1 cellular context compared by ENCODE assay signal in the genomic region with DNA sequence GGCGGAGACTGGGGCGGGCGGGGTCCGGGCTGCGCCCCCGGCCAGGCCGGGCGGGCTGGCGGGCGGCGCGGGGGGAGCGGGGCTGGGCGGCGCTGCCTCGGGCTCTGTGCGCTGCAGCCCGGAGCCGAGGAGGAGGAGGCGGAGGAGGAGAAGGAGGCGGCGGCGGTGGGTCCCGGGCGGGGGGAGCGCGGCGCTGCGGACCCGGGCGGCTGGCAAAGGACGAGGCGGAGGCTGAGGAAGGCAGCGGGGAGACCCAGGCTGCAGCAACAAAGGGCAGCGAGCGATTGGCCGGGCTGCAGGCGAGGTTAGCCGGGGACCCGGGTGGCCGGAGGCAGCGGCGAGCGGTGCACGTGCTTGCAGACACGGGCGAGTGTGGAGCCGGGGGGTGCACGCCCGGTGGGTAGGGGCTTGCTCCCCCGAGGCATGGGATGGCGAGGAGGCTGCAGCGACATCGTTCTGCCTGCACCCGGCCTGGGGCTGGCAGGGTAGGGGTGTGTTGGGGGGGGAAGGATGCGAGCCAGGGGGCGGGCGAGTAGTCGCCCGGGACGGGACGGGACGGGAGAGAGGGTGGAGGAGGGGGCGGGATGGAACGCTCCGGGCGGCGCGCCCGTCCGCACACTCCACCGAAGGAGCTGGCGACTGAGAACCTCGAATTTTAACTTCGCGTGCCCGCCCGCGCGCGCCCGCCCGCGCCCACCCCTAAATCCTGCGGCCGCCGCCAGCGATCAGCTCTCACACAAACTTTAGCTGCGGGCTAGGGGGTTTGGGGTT.
TF ChIP-seq lines count a peak whose summit lies in the region.

No MANE protein-coding gene starts in this region.

TF ChIP-seq in HepG2, 621 proteins besides CTCF, POLR2A, EP300 and RAD21 (continued from another document and continues in another):
- TF ChIP-seq, protein P1, sequence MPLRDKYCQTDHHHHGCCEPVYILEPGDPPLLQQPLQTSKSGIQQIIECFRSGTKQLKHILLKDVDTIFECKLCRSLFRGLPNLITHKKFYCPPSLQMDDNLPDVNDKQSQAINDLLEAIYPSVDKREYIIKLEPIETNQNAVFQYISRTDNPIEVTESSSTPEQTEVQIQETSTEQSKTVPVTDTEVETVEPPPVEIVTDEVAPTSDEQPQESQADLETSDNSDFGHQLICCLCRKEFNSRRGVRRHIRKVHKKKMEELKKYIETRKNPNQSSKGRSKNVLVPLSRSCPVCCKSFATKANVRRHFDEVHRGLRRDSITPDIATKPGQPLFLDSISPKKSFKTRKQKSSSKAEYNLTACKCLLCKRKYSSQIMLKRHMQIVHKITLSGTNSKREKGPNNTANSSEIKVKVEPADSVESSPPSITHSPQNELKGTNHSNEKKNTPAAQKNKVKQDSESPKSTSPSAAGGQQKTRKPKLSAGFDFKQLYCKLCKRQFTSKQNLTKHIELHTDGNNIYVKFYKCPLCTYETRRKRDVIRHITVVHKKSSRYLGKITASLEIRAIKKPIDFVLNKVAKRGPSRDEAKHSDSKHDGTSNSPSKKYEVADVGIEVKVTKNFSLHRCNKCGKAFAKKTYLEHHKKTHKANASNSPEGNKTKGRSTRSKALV (CRISPR knock-in tag; IDR thresholded peaks at IDR 0.05) = no peak
- TF ChIP-seq ZNF577 (CRISPR knock-in tag; IDR thresholded peaks at IDR 0.05; ENCODE audit: borderline replicate concordance, low read depth) = no peak
- TF ChIP-seq, protein P2, sequence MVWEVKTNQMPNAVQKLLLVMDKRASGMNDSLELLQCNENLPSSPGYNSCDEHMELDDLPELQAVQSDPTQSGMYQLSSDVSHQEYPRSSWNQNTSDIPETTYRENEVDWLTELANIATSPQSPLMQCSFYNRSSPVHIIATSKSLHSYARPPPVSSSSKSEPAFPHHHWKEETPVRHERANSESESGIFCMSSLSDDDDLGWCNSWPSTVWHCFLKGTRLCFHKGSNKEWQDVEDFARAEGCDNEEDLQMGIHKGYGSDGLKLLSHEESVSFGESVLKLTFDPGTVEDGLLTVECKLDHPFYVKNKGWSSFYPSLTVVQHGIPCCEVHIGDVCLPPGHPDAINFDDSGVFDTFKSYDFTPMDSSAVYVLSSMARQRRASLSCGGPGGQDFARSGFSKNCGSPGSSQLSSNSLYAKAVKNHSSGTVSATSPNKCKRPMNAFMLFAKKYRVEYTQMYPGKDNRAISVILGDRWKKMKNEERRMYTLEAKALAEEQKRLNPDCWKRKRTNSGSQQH (CRISPR knock-in tag; IDR thresholded peaks at IDR 0.05; ENCODE audit: low read depth) = no peak
- 0 out of 2 replicates have a peak, but pooled peaks have one; percentile 16 for TF ChIP-seq ZNF607 (CRISPR knock-in tag; IDR thresholded peaks at IDR 0.05; ENCODE audit: borderline replicate concordance)
- TF ChIP-seq NFE2 (CRISPR knock-in tag; IDR thresholded peaks at IDR 0.05) = no peak
- TF ChIP-seq ZNF33A (CRISPR knock-in tag; IDR thresholded peaks at IDR 0.05; ENCODE audit: borderline replicate concordance) = no peak
- no peak for TF ChIP-seq KDM5B (CRISPR knock-in tag; IDR thresholded peaks at IDR 0.05; ENCODE audit: borderline replicate concordance)
- no peak for TF ChIP-seq SIX1 (CRISPR knock-in tag; IDR thresholded peaks at IDR 0.05; ENCODE audit: borderline replicate concordance)
- TF ChIP-seq, protein P3, sequence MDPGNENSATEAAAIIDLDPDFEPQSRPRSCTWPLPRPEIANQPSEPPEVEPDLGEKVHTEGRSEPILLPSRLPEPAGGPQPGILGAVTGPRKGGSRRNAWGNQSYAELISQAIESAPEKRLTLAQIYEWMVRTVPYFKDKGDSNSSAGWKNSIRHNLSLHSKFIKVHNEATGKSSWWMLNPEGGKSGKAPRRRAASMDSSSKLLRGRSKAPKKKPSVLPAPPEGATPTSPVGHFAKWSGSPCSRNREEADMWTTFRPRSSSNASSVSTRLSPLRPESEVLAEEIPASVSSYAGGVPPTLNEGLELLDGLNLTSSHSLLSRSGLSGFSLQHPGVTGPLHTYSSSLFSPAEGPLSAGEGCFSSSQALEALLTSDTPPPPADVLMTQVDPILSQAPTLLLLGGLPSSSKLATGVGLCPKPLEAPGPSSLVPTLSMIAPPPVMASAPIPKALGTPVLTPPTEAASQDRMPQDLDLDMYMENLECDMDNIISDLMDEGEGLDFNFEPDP (CRISPR knock-in tag; conservative IDR thresholded peaks at IDR 0.05) = no peak
- TF ChIP-seq ZNF44 (CRISPR knock-in tag; IDR thresholded peaks at IDR 0.05) = no peak
- no peak for TF ChIP-seq CREB1 (IDR thresholded peaks at IDR 0.05)
- TF ChIP-seq CREB1 (CRISPR knock-in tag; IDR thresholded peaks at IDR 0.05) = no peak
- TF ChIP-seq, protein P4, sequence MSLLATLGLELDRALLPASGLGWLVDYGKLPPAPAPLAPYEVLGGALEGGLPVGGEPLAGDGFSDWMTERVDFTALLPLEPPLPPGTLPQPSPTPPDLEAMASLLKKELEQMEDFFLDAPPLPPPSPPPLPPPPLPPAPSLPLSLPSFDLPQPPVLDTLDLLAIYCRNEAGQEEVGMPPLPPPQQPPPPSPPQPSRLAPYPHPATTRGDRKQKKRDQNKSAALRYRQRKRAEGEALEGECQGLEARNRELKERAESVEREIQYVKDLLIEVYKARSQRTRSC (CRISPR knock-in tag; IDR thresholded peaks at IDR 0.05; ENCODE audit: low read depth) = no peak
- no peak for TF ChIP-seq JARID2 (CRISPR knock-in tag; IDR thresholded peaks at IDR 0.05; ENCODE audit: insufficient replicate concordance)
- no peak for TF ChIP-seq ZNF530 (CRISPR knock-in tag; IDR thresholded peaks at IDR 0.05; ENCODE audit: low read depth)
- no peak for TF ChIP-seq RFX1 (IDR thresholded peaks at IDR 0.05)
- TF ChIP-seq ZNF234 (CRISPR knock-in tag; conservative IDR thresholded peaks at IDR 0.05) = no peak
- TF ChIP-seq, protein P5, sequence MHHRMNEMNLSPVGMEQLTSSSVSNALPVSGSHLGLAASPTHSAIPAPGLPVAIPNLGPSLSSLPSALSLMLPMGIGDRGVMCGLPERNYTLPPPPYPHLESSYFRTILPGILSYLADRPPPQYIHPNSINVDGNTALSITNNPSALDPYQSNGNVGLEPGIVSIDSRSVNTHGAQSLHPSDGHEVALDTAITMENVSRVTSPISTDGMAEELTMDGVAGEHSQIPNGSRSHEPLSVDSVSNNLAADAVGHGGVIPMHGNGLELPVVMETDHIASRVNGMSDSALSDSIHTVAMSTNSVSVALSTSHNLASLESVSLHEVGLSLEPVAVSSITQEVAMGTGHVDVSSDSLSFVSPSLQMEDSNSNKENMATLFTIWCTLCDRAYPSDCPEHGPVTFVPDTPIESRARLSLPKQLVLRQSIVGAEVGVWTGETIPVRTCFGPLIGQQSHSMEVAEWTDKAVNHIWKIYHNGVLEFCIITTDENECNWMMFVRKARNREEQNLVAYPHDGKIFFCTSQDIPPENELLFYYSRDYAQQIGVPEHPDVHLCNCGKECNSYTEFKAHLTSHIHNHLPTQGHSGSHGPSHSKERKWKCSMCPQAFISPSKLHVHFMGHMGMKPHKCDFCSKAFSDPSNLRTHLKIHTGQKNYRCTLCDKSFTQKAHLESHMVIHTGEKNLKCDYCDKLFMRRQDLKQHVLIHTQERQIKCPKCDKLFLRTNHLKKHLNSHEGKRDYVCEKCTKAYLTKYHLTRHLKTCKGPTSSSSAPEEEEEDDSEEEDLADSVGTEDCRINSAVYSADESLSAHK (CRISPR knock-in tag; IDR thresholded peaks at IDR 0.05; ENCODE audit: borderline replicate concordance) = no peak
- no peak for TF ChIP-seq ZNF562 (CRISPR knock-in tag; IDR thresholded peaks at IDR 0.05; ENCODE audit: borderline replicate concordance)
- no peak for TF ChIP-seq ZNF17 (CRISPR knock-in tag; IDR thresholded peaks at IDR 0.05)
- no peak for TF ChIP-seq ZNF546 (CRISPR knock-in tag; conservative IDR thresholded peaks at IDR 0.05)
- no peak for TF ChIP-seq ZNF138 (CRISPR knock-in tag; IDR thresholded peaks at IDR 0.05; ENCODE audit: low read depth)
- 0 out of 2 replicates have a peak, but pooled peaks have one; percentile 54 for TF ChIP-seq ZNF616 (CRISPR knock-in tag; IDR thresholded peaks at IDR 0.05; ENCODE audit: low read depth)
- TF ChIP-seq KLF9 (CRISPR knock-in tag; IDR thresholded peaks at IDR 0.05; ENCODE audit: low read depth) = no peak
- TF ChIP-seq TAF1 (CRISPR knock-in tag; IDR thresholded peaks at IDR 0.05) = no peak; the same call in 1 of the 2 replicates
- TF ChIP-seq CCAR2 (optimal IDR thresholded peaks at IDR 0.05; ENCODE audit: low read depth, low read length) = no peak
- TF ChIP-seq AGO2 (optimal IDR thresholded peaks at IDR 0.05; ENCODE audit: low read depth, low read length) = peak; percentile 85
- TF ChIP-seq, protein P6, sequence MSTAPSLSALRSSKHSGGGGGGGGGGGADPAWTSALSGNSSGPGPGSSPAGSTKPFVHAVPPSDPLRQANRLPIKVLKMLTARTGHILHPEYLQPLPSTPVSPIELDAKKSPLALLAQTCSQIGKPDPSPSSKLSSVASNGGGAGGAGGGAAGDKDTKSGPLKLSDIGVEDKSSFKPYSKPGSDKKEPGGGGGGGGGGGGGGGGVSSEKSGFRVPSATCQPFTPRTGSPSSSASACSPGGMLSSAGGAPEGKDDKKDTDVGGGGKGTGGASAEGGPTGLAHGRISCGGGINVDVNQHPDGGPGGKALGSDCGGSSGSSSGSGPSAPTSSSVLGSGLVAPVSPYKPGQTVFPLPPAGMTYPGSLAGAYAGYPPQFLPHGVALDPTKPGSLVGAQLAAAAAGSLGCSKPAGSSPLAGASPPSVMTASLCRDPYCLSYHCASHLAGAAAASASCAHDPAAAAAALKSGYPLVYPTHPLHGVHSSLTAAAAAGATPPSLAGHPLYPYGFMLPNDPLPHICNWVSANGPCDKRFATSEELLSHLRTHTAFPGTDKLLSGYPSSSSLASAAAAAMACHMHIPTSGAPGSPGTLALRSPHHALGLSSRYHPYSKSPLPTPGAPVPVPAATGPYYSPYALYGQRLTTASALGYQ (CRISPR knock-in tag; IDR thresholded peaks at IDR 0.05) = no peak
- no peak for TF ChIP-seq ZNF446 (CRISPR knock-in tag; IDR thresholded peaks at IDR 0.05)
- TF ChIP-seq, protein P7, sequence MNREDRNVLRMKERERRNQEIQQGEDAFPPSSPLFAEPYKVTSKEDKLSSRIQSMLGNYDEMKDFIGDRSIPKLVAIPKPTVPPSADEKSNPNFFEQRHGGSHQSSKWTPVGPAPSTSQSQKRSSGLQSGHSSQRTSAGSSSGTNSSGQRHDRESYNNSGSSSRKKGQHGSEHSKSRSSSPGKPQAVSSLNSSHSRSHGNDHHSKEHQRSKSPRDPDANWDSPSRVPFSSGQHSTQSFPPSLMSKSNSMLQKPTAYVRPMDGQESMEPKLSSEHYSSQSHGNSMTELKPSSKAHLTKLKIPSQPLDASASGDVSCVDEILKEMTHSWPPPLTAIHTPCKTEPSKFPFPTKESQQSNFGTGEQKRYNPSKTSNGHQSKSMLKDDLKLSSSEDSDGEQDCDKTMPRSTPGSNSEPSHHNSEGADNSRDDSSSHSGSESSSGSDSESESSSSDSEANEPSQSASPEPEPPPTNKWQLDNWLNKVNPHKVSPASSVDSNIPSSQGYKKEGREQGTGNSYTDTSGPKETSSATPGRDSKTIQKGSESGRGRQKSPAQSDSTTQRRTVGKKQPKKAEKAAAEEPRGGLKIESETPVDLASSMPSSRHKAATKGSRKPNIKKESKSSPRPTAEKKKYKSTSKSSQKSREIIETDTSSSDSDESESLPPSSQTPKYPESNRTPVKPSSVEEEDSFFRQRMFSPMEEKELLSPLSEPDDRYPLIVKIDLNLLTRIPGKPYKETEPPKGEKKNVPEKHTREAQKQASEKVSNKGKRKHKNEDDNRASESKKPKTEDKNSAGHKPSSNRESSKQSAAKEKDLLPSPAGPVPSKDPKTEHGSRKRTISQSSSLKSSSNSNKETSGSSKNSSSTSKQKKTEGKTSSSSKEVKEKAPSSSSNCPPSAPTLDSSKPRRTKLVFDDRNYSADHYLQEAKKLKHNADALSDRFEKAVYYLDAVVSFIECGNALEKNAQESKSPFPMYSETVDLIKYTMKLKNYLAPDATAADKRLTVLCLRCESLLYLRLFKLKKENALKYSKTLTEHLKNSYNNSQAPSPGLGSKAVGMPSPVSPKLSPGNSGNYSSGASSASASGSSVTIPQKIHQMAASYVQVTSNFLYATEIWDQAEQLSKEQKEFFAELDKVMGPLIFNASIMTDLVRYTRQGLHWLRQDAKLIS (CRISPR knock-in tag; IDR thresholded peaks at IDR 0.05) = no peak
- TF ChIP-seq, protein P8, sequence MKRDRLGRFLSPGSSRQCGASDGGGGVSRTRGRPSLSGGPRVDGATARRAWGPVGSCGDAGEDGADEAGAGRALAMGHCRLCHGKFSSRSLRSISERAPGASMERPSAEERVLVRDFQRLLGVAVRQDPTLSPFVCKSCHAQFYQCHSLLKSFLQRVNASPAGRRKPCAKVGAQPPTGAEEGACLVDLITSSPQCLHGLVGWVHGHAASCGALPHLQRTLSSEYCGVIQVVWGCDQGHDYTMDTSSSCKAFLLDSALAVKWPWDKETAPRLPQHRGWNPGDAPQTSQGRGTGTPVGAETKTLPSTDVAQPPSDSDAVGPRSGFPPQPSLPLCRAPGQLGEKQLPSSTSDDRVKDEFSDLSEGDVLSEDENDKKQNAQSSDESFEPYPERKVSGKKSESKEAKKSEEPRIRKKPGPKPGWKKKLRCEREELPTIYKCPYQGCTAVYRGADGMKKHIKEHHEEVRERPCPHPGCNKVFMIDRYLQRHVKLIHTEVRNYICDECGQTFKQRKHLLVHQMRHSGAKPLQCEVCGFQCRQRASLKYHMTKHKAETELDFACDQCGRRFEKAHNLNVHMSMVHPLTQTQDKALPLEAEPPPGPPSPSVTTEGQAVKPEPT (CRISPR knock-in tag; IDR thresholded peaks at IDR 0.05; ENCODE audit: low read depth) = no peak
- no peak; the same call in 1 of the 2 replicates for TF ChIP-seq PPARG (CRISPR knock-in tag; conservative IDR thresholded peaks at IDR 0.05)
- no peak for TF ChIP-seq ZNF572 (CRISPR knock-in tag; IDR thresholded peaks at IDR 0.05)
- TF ChIP-seq, protein P9, sequence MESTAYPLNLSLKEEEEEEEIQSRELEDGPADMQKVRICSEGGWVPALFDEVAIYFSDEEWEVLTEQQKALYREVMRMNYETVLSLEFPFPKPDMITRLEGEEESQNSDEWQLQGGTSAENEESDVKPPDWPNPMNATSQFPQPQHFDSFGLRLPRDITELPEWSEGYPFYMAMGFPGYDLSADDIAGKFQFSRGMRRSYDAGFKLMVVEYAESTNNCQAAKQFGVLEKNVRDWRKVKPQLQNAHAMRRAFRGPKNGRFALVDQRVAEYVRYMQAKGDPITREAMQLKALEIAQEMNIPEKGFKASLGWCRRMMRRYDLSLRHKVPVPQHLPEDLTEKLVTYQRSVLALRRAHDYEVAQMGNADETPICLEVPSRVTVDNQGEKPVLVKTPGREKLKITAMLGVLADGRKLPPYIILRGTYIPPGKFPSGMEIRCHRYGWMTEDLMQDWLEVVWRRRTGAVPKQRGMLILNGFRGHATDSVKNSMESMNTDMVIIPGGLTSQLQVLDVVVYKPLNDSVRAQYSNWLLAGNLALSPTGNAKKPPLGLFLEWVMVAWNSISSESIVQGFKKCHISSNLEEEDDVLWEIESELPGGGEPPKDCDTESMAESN (CRISPR knock-in tag; conservative IDR thresholded peaks at IDR 0.05) = no peak
- TF ChIP-seq, protein P10, sequence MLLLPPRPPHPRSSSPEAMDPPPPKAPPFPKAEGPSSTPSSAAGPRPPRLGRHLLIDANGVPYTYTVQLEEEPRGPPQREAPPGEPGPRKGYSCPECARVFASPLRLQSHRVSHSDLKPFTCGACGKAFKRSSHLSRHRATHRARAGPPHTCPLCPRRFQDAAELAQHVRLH (CRISPR knock-in tag; IDR thresholded peaks at IDR 0.05; ENCODE audit: borderline replicate concordance, low read depth) = no peak
- no peak for TF ChIP-seq FOSL2 (CRISPR knock-in tag; IDR thresholded peaks at IDR 0.05)
- no peak for TF ChIP-seq TOE1 (CRISPR knock-in tag; IDR thresholded peaks at IDR 0.05)
- no peak for TF ChIP-seq ZNF282 (IDR thresholded peaks at IDR 0.05; ENCODE audit: partially characterized antibody)
- TF ChIP-seq ARNTL (CRISPR knock-in tag; IDR thresholded peaks at IDR 0.05) = no peak
- no peak for TF ChIP-seq ATM (IDR thresholded peaks at IDR 0.05; ENCODE audit: borderline replicate concordance)
- TF ChIP-seq BRD4 (CRISPR knock-in tag; IDR thresholded peaks at IDR 0.05) = no peak
- TF ChIP-seq SMARCC2 (IDR thresholded peaks at IDR 0.05) = no peak
